ENCODE assay signal across 1 cellular context in genomic region chr15:39889601-39890000, GRCh38.
TF ChIP-seq lines count a peak whose summit lies in the region.

No MANE protein-coding gene starts in this region.

TF ChIP-seq in WTC11, 78 proteins besides CTCF, POLR2A, EP300 and RAD21 (continued from another document):
- TF ChIP-seq, protein P1, sequence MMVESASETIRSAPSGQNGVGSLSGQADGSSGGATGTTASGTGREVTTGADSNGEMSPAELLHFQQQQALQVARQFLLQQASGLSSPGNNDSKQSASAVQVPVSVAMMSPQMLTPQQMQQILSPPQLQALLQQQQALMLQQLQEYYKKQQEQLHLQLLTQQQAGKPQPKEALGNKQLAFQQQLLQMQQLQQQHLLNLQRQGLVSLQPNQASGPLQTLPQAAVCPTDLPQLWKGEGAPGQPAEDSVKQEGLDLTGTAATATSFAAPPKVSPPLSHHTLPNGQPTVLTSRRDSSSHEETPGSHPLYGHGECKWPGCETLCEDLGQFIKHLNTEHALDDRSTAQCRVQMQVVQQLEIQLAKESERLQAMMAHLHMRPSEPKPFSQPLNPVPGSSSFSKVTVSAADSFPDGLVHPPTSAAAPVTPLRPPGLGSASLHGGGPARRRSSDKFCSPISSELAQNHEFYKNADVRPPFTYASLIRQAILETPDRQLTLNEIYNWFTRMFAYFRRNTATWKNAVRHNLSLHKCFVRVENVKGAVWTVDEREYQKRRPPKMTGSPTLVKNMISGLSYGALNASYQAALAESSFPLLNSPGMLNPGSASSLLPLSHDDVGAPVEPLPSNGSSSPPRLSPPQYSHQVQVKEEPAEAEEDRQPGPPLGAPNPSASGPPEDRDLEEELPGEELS (CRISPR knock-in tag; IDR thresholded peaks at IDR 0.05): no peak
- TF ChIP-seq ZMAT4 (CRISPR knock-in tag; IDR thresholded peaks at IDR 0.05) (no peak), MYBL2 (CRISPR knock-in tag; IDR thresholded peaks at IDR 0.05) (no peak)
